Comparison of ENCODE assay signal across 24 cellular contexts in genomic region chr7:41928781-41929180, GRCh38.
"Had no signal": no experiment of that assay in that cellular context is flagged by ENCODE, and none has a peak within 500 bp of the region (broad histone marks: within the 10 kb centered on the region; RNA-seq: fewer than 3 reads in every experiment).

No MANE protein-coding gene starts in this region.

- H3K27ac Mint-ChIP-seq: effector memory CD8-positive, alpha-beta T cell; natural killer cell; stimulated activated naive CD8-positive, alpha-beta T cell treated with anti-CD3 and anti-CD28 coated beads, Interleukin-15, amount 100 ng/mL, for 72 hours had no signal

- H3K4me3 Mint-ChIP-seq: effector memory CD8-positive, alpha-beta T cell; natural killer cell; stimulated activated naive CD8-positive, alpha-beta T cell treated with anti-CD3 and anti-CD28 coated beads, Interleukin-15, amount 100 ng/mL, for 72 hours had no signal

- H3K4me1 ChIP-seq: lower lobe of right lung, pancreas, right lobe of liver, suprapubic skin, transverse colon, upper lobe of right lung, uterus had no signal

- DNase-seq: effector memory CD8-positive, alpha-beta T cell; erythroblast; left ventricle myocardium superior; lower lobe of right lung; natural killer cell; occipital lobe; pancreas; retina; right lobe of liver; small intestine; stimulated activated CD4-positive, alpha-beta T cell treated with anti-CD3 and anti-CD28 coated beads, Interleukin-12 subunit alpha, Interleukin-12 subunit beta, amount 100 ng/mL, for 4 hours; stimulated activated CD4-positive, alpha-beta T cell treated with anti-CD3 and anti-CD28 coated beads, Interleukin-1b, Interleukin-23, amount 100 ng/mL, for 48 hours; stimulated activated CD4-positive, alpha-beta T cell treated with anti-CD3 and anti-CD28 coated beads, Interleukin-4, amount 100 ng/mL, for 1 hour; stimulated activated CD8-positive, alpha-beta memory T cell treated with anti-CD3 and anti-CD28 coated beads, Interleukin-4, amount 100 ng/mL, for 48 hours; stimulated activated naive CD4-positive, alpha-beta T cell; stimulated activated naive CD8-positive, alpha-beta T cell treated with anti-CD3 and anti-CD28 coated beads, Interleukin-15, amount 100 ng/mL, for 72 hours; transverse colon; upper lobe of right lung; uterus had no signal

- ATAC-seq: effector memory CD8-positive, alpha-beta T cell; left ventricle myocardium superior; lower lobe of right lung; natural killer cell; pancreas; right lobe of liver; stimulated activated naive CD8-positive, alpha-beta T cell treated with anti-CD3 and anti-CD28 coated beads, Interleukin-15, amount 100 ng/mL, for 72 hours had no signal

- H3K9me3 ChIP-seq: lower lobe of right lung, pancreas, right lobe of liver, suprapubic skin, transverse colon, upper lobe of right lung, uterus had no signal

- H3K36me3 Mint-ChIP-seq: natural killer cell had no signal

- H3K27ac ChIP-seq: coronary artery, lower lobe of right lung, pancreas, right lobe of liver, suprapubic skin, transverse colon, upper lobe of right lung, uterus had no signal

- H3K36me3 ChIP-seq: lower lobe of right lung, pancreas, right lobe of liver, suprapubic skin, transverse colon, upper lobe of right lung, uterus had no signal

- H3K4me3 ChIP-seq: coronary artery, lower lobe of right lung, pancreas, right lobe of liver, suprapubic skin, transverse colon, upper lobe of right lung, uterus had no signal

- H3K9me3 Mint-ChIP-seq: effector memory CD8-positive, alpha-beta T cell; natural killer cell; stimulated activated naive CD8-positive, alpha-beta T cell treated with anti-CD3 and anti-CD28 coated beads, Interleukin-15, amount 100 ng/mL, for 72 hours had no signal

- H3K27me3 ChIP-seq: pancreas, right lobe of liver, suprapubic skin, transverse colon, upper lobe of right lung, uterus had no signal

- FAIRE-seq: endometrium, frontal cortex, keratinocyte, pancreas, small intestine had no signal
